ENCODE assay signal across 27 cellular contexts in genomic region chr12:118292836-118293235, GRCh38.
"Had no signal": no experiment of that assay in that cellular context is flagged by ENCODE, and none has a peak within 500 bp of the region (broad histone marks: within the 10 kb centered on the region; RNA-seq: fewer than 3 reads in every experiment).

No MANE protein-coding gene starts in this region.

- H3K9me3 ChIP-seq: adrenal gland, SJCRH30 had no signal

- H3K4me3 ChIP-seq: adrenal gland, SJCRH30, SK-N-MC had no signal

- H3K4me1 Mint-ChIP-seq: activated CD4-positive, alpha-beta T cell treated with anti-CD3 and anti-CD28 coated beads, Interleukin-2, amount 10 ng/mL, durations not matched to agents 24 days and 14 days; activated naive CD8-positive, alpha-beta T cell treated with anti-CD3 and anti-CD28 coated beads, Interleukin-2, amount 10 ng/mL, durations not matched to agents 7 days and 5 days; brain had no signal

- H3K27ac Mint-ChIP-seq: activated CD4-positive, alpha-beta T cell treated with anti-CD3 and anti-CD28 coated beads, Interleukin-2, amount 10 ng/mL, durations not matched to agents 24 days and 14 days; activated CD8-positive, alpha-beta T cell treated with anti-CD3 and anti-CD28 coated beads for 36 hours; activated naive CD4-positive, alpha-beta T cell treated with anti-CD3 and anti-CD28 coated beads, Interleukin-2, amount 50 U/mL, for 24 hours; activated naive CD8-positive, alpha-beta T cell treated with anti-CD3 and anti-CD28 coated beads, Interleukin-2, amount 10 ng/mL, durations not matched to agents 7 days and 5 days; activated T-helper 2 cell treated with anti-CD3 and anti-CD28 coated beads, Interferon-gamma antibody, Interleukin-2, Interleukin-4, amounts not matched to agents 10 μg/mL and 5 μg/mL and 100 μg/mL, durations not matched to agents 14 hours and 24 hours and 36 hours; T-helper 2 cell treated with Interferon-gamma antibody and Interleukin-4, amounts not matched to agents 5 μg/mL and 100 μg/mL, for 36 hours had no signal

- DNase-seq: activated CD4-positive, alpha-beta T cell treated with anti-CD3 and anti-CD28 coated beads, Interleukin-2, amount 10 ng/mL, durations not matched to agents 24 days and 14 days; activated CD4-positive, alpha-beta T cell treated with anti-CD3 and anti-CD28 coated beads, Interleukin-2, amount 50 U/mL, for 4 hours; activated CD8-positive, alpha-beta T cell treated with anti-CD3 and anti-CD28 coated beads for 36 hours; activated gamma-delta T cell; activated naive CD4-positive, alpha-beta T cell treated with Interleukin-2 at 50 U/mL for 16 hours; activated naive CD8-positive, alpha-beta T cell treated with anti-CD3 and anti-CD28 coated beads, Interleukin-2, amount 10 ng/mL, durations not matched to agents 7 days and 5 days; activated T-cell treated with anti-CD3 and anti-CD28 coated beads, Interleukin-2, amount 50 U/mL, for 24 hours; adrenal gland; anterior cingulate cortex; caudate nucleus; Karpas-422; KBM-7; MV-4-11; NCI-H1092; NCI-H1436 treated with DMSO at 0.1 percent for 48 hours; NCI-H1694 treated with DMSO at 0.1 percent for 48 hours; NCI-H2029; NCI-H345; NCI-H524 treated with DMSO at 0.1 percent for 48 hours; SHP77; SJCRH30 had no signal

- H3K27me3 ChIP-seq: adrenal gland, SJCRH30 had no signal

- H3K27me3 Mint-ChIP-seq: activated CD4-positive, alpha-beta T cell treated with anti-CD3 and anti-CD28 coated beads, Interleukin-2, amount 10 ng/mL, durations not matched to agents 24 days and 14 days; activated CD8-positive, alpha-beta T cell treated with anti-CD3 and anti-CD28 coated beads for 36 hours; activated naive CD4-positive, alpha-beta T cell treated with anti-CD3 and anti-CD28 coated beads, Interleukin-2, amount 50 U/mL, for 24 hours; activated naive CD8-positive, alpha-beta T cell treated with anti-CD3 and anti-CD28 coated beads, Interleukin-2, amount 10 ng/mL, durations not matched to agents 7 days and 5 days; activated T-cell treated with anti-CD3 and anti-CD28 coated beads, Interleukin-2, amount 50 U/mL, for 24 hours; brain had no signal

- H3K4me3 Mint-ChIP-seq: activated CD4-positive, alpha-beta T cell treated with anti-CD3 and anti-CD28 coated beads, Interleukin-2, amount 10 ng/mL, durations not matched to agents 24 days and 14 days; activated CD8-positive, alpha-beta T cell treated with anti-CD3 and anti-CD28 coated beads for 36 hours; activated naive CD4-positive, alpha-beta T cell treated with anti-CD3 and anti-CD28 coated beads, Interleukin-2, amount 50 U/mL, for 24 hours; activated naive CD8-positive, alpha-beta T cell treated with anti-CD3 and anti-CD28 coated beads, Interleukin-2, amount 10 ng/mL, durations not matched to agents 7 days and 5 days; activated T-cell treated with anti-CD3 and anti-CD28 coated beads, Interleukin-2, amount 50 U/mL, for 24 hours; brain; T-helper 2 cell treated with Interferon-gamma antibody and Interleukin-4, amounts not matched to agents 5 μg/mL and 100 μg/mL, for 36 hours had no signal

- H3K27ac ChIP-seq: adrenal gland, SJCRH30, SK-N-MC had no signal

- ATAC-seq: activated CD8-positive, alpha-beta T cell treated with anti-CD3 and anti-CD28 coated beads for 36 hours; Panc1 had no signal

- H3K4me1 ChIP-seq: SJCRH30 had no signal

- H3K36me3 Mint-ChIP-seq: brain had no signal

- H3K9me3 Mint-ChIP-seq: activated CD4-positive, alpha-beta T cell treated with anti-CD3 and anti-CD28 coated beads, Interleukin-2, amount 10 ng/mL, durations not matched to agents 24 days and 14 days; activated CD8-positive, alpha-beta T cell treated with anti-CD3 and anti-CD28 coated beads for 36 hours; activated naive CD4-positive, alpha-beta T cell treated with anti-CD3 and anti-CD28 coated beads, Interleukin-2, amount 50 U/mL, for 24 hours; activated naive CD8-positive, alpha-beta T cell treated with anti-CD3 and anti-CD28 coated beads, Interleukin-2, amount 10 ng/mL, durations not matched to agents 7 days and 5 days; activated T-cell treated with anti-CD3 and anti-CD28 coated beads, Interleukin-2, amount 50 U/mL, for 24 hours; activated T-helper 2 cell treated with anti-CD3 and anti-CD28 coated beads, Interferon-gamma antibody, Interleukin-2, Interleukin-4, amounts not matched to agents 10 μg/mL and 5 μg/mL and 100 μg/mL, durations not matched to agents 14 hours and 24 hours and 36 hours; brain; T-helper 2 cell treated with Interferon-gamma antibody and Interleukin-4, amounts not matched to agents 5 μg/mL and 100 μg/mL, for 36 hours had no signal

- H3K36me3 ChIP-seq: adrenal gland, SJCRH30 had no signal
